ENCODE assay signal across 7 cellular contexts in the genomic region with DNA sequence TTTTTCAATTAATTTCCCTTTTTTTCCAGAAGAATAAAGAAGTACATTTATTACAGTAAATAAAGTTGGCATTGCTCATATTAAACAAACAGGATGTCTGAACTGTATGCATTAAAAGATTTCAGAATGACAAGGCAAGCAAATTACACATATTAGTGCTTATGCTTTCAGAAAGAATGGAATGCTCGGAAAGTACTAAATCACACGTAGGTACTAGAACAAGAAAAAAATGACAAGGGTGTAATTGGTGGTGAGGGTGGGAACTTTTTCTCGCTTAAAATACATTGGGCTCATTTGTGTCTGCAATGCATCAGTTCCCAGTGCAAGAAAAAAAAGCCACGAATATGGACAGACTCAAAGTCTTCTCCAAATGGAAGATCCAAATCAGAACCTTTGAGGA. TPM values are rescaled to one million over a fixed set of nuclear protein-coding genes. Genes with fewer than 3 reads are reported as not detected.
DNase-seq lines count a peak whose midpoint lies in the region; ATAC-seq, FAIRE-seq and TF ChIP-seq lines count a peak whose summit lies in the region.

No MANE protein-coding gene starts in this region.

- H3K79me2 ChIP-seq in astrocyte (ENCODE audit: insufficient read depth, low read length): no peaks in the 10 kb centered on the region

- ATAC-seq in GM19372 (IDR thresholded peaks at IDR 0.05; ENCODE audit: low read depth, unreplicated experiment) (peak; percentile 5), HG03135 (IDR thresholded peaks at IDR 0.05; ENCODE audit: unreplicated experiment) (peak; percentile 7), sciatic nerve (no peak)

- no peak for TF ChIP-seq POLR2A in spleen (IDR thresholded peaks at IDR 0.05)

- peak; percentile 48 for DNase-seq in astrocyte (ENCODE audit: low read depth)
- no peak for DNase-seq in spleen
- DNase-seq in iPS-NIHi11 (ENCODE audit: low spot score): no peak
- DNase-seq in sciatic nerve (ENCODE audit: low spot score): no peak
- no peak for DNase-seq in hippocampal formation (lab: John Stamatoyannopoulos, UW)

- no peak overlapping the region for H3K4me3 Mint-ChIP-seq in astrocyte (ENCODE audit: unreplicated experiment)

- H3K27me3 Mint-ChIP-seq in astrocyte (ENCODE audit: low read depth, unreplicated experiment): no peaks in the 10 kb centered on the region

- H3K9ac ChIP-seq in astrocyte (ENCODE audit: low read length): no peak overlapping the region

- H3K27me3 ChIP-seq in astrocyte (ENCODE audit: insufficient read depth, low read length): no peaks in the 10 kb centered on the region
- no peaks in the 10 kb centered on the region for H3K27me3 ChIP-seq in spleen (replicated peaks in 1 of 7)

- no peak overlapping the region for H3K27ac Mint-ChIP-seq in astrocyte (ENCODE audit: unreplicated experiment)

- no peak for TF ChIP-seq CTCF in astrocyte (IDR thresholded peaks at IDR 0.05; ENCODE audit: insufficient read depth, low read depth, low read length)
- no peak for TF ChIP-seq CTCF in spleen (IDR thresholded peaks at IDR 0.05 in 8 of 11, conservative IDR thresholded peaks at IDR 0.05 in 3 of 11)

- H3K27ac ChIP-seq in astrocyte (ENCODE audit: low read depth, low read length) (peak overlapping the region; percentile 38), spleen (peak overlapping the region; percentile 29 to 89 (median 80))

- peaks cover 26% of the 10 kb centered on the region for H3K4me1 Mint-ChIP-seq in astrocyte (ENCODE audit: low read depth, unreplicated experiment)

- no peaks in the 10 kb centered on the region for H3K9me3 ChIP-seq in astrocyte (ENCODE audit: insufficient read depth, low read depth, low read length)
- no peaks in the 10 kb centered on the region for H3K9me3 ChIP-seq in spleen

- H2AFZ ChIP-seq in astrocyte (ENCODE audit: low read depth, low read length): peak overlapping the region; percentile 27

- intact Hi-C loops in spleen (cut with DNase I; ENCODE audit: low total_unique reads): no loop called here
- intact Hi-C loops in sciatic nerve (cut with DNase I): no loop called here

- H3K4me1 ChIP-seq in astrocyte (ENCODE audit: insufficient read depth, low read length) (peaks cover 12% of the 10 kb centered on the region), spleen (peaks cover 34 to 60% (median 52%) of the 10 kb centered on the region in 6 donors)

- WGBS in spleen, 5 donors: 48 to 70% (median 67%) methylated on average over 4 of the region's 4 CpGs

- H3K9me3 Mint-ChIP-seq in astrocyte (ENCODE audit: unreplicated experiment): peaks cover 2% of the 10 kb centered on the region

- H3K4me3 ChIP-seq in astrocyte (ENCODE audit: insufficient read depth, low read depth, low read length): no peak overlapping the region
- peak overlapping the region in 1 of 8 donors; percentile 41 for H3K4me3 ChIP-seq in spleen

- peak overlapping the region; percentile 55 for H3K4me2 ChIP-seq in astrocyte (ENCODE audit: low read length)

- H4K20me1 ChIP-seq in astrocyte (ENCODE audit: insufficient read depth, low read length): no peaks in the 10 kb centered on the region

- H3K36me3 Mint-ChIP-seq in astrocyte (ENCODE audit: low read depth, unreplicated experiment): no peaks in the 10 kb centered on the region

- no peak for FAIRE-seq in astrocyte (lab: Jason Lieb, UNC)

- H3K36me3 ChIP-seq in astrocyte (ENCODE audit: insufficient read depth, low read length) (no peaks in the 10 kb centered on the region), spleen (no peaks in the 10 kb centered on the region)

RNA-seq across cellular contexts. Expression of a gene that starts 33.3 kb away (rescaled TPM):
- total RNA-seq in astrocyte (435 and 475 TPM in 2 replicates), spleen (100 to 1,000 TPM; 177 to 312 (median 248) TPM), sciatic nerve (123 TPM)
- polyA plus RNA-seq in spleen: 10 to 100 TPM; 34.6 to 44.8 (median 43.7) TPM
